Comparison of ENCODE assay signal across 9 cellular contexts in genomic region chr14:68684466-68685418, GRCh38.
A peak's percentile ranks its signal among the peaks of the same experiment; 100 is the strongest.
DNase-seq lines count a peak whose midpoint lies in the region; ATAC-seq, FAIRE-seq and TF ChIP-seq lines count a peak whose summit lies in the region.
"Had no signal": no experiment of that assay in that cellular context is flagged by ENCODE, and none has a peak within 500 bp of the region (broad histone marks: within the 10 kb centered on the region; RNA-seq: fewer than 3 reads in every experiment).

No MANE protein-coding gene starts in this region.

- H3K4me3 ChIP-seq in muscle layer of duodenum (ENCODE audit: low read depth in 1 of 2, low read length in 2 of 2) = no peak overlapping the region
- no peak overlapping the region for H3K4me3 ChIP-seq in uterus

- peaks cover 59% of the 10 kb centered on the region for H3K4me1 Mint-ChIP-seq in activated naive CD8-positive, alpha-beta T cell treated with anti-CD3 and anti-CD28 coated beads, Interleukin-2, amount 50 U/mL, for 24 hours

- H3K9me3 ChIP-seq in muscle layer of duodenum (ENCODE audit: control insufficient read depth in 1 of 2, low read length in 2 of 2) (no peaks in the 10 kb centered on the region), uterus (no peaks in the 10 kb centered on the region)
- H3K9me3 ChIP-seq: Caco-2 had no signal

- H3K27ac Mint-ChIP-seq in activated naive CD8-positive, alpha-beta T cell treated with anti-CD3 and anti-CD28 coated beads, Interleukin-2, amount 50 U/mL, for 24 hours = peak overlapping the region; percentile 83

- no peak for TF ChIP-seq POLR2A in uterus (IDR thresholded peaks at IDR 0.05)

- no peaks in the 10 kb centered on the region for H3K36me3 Mint-ChIP-seq in activated naive CD8-positive, alpha-beta T cell treated with anti-CD3 and anti-CD28 coated beads, Interleukin-2, amount 50 U/mL, for 24 hours (ENCODE audit: low read depth)

- H3K27me3 ChIP-seq in muscle layer of duodenum (ENCODE audit: low read depth, low read length) (no peaks in the 10 kb centered on the region), uterus (no peaks in the 10 kb centered on the region)

- TF ChIP-seq CTCF in uterus (IDR thresholded peaks at IDR 0.05) = no peak

- FAIRE-seq in urothelium cell line (lab: Jason Lieb, UNC) = no peak

- H3K36me3 ChIP-seq in muscle layer of duodenum (ENCODE audit: control insufficient read depth in 1 of 2, insufficient read depth in 2 of 2, low read length in 2 of 2) (no peaks in the 10 kb centered on the region), uterus (no peaks in the 10 kb centered on the region)

- peak overlapping the region; percentile 33 for H3K27ac ChIP-seq in muscle layer of duodenum (ENCODE audit: low read length)
- peak overlapping the region; percentile 84 to 90 for H3K27ac ChIP-seq in uterus

- no peaks in the 10 kb centered on the region for H3K27me3 Mint-ChIP-seq in activated naive CD8-positive, alpha-beta T cell treated with anti-CD3 and anti-CD28 coated beads, Interleukin-2, amount 50 U/mL, for 24 hours

- peak overlapping the region; percentile 48 for H3K4me3 Mint-ChIP-seq in activated naive CD8-positive, alpha-beta T cell treated with anti-CD3 and anti-CD28 coated beads, Interleukin-2, amount 50 U/mL, for 24 hours

- H3K4me1 ChIP-seq in muscle layer of duodenum (ENCODE audit: control insufficient read depth in 1 of 2, insufficient read depth in 2 of 2, low read length in 2 of 2) = peaks cover 34 to 40% of the 10 kb centered on the region in 2 donors
- H3K4me1 ChIP-seq in uterus = peaks cover 0 to 23% of the 10 kb centered on the region in 2 donors

- ATAC-seq in left ventricle myocardium superior = no peak
- no peak for ATAC-seq in activated naive CD8-positive, alpha-beta T cell treated with anti-CD3 and anti-CD28 coated beads, Interleukin-2, amount 50 U/mL, for 24 hours

- DNase-seq in cardiac septum (ENCODE audit: low spot score) (peak; percentile 74), left ventricle myocardium superior (no peak), uterus (peak in 1 of 2 donors; percentile 10), urothelium cell line (ENCODE audit: low spot score) (no peak), T1000 (lab: John Stamatoyannopoulos, UW) (no peak), NCI-H748 (lab: John Stamatoyannopoulos, UW; ENCODE audit: unreplicated experiment) (no peak)
- DNase-seq in activated naive CD8-positive, alpha-beta T cell treated with anti-CD3 and anti-CD28 coated beads, Interleukin-2, amount 50 U/mL, for 24 hours = no peak

- no peaks in the 10 kb centered on the region for H3K9me3 Mint-ChIP-seq in activated naive CD8-positive, alpha-beta T cell treated with anti-CD3 and anti-CD28 coated beads, Interleukin-2, amount 50 U/mL, for 24 hours

- intact Hi-C loops in cardiac septum (cut with DNase I) = loop anchor here (5.0 kb wide), 4 partner anchors 38 to 122 kb away; no protein-coding TSS in a partner anchor
- intact Hi-C loops in left ventricle myocardium superior (cut with micrococcal nuclease) = no loop called here
- intact Hi-C loops in uterus (cut with DNase I; ENCODE audit: low total_unique reads) = no loop called here
